In the genomic region with DNA sequence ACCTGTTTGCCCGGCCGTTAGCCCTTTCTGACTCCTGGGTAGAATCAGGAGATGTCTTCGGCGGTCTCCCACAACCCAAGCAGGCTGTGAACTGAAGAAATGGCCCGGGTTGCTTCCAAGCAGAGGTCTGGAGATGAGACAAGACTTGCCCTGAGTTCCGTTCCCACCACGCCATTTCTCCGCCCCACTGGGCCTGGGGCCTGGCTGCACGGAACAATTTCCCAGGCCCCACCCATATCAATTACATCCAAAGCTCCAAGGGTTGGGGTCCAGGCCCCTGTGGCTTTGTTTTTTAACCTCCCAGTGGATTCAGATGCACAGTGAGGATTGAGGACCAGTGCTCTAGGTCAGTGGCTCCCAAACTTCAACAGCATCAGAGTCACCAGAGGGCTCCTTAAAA, we compare ENCODE assay signal across 7 cellular contexts.
"Had no signal": no experiment of that assay in that cellular context is flagged by ENCODE, and none has a peak within 500 bp of the region (broad histone marks: within the 10 kb centered on the region; RNA-seq: fewer than 3 reads in every experiment).

No MANE protein-coding gene starts in this region.

- H3K27ac ChIP-seq: HL-60, KMS-11 had no signal

- DNase-seq: IMR-90, KBM-7, KG1 had no signal

- FAIRE-seq: HTR-8/SVneo, K562 had no signal

- H3K4me3 ChIP-seq: K562 had no signal

- H3K4me2 ChIP-seq: KMS-11 had no signal

- H3K9ac ChIP-seq: KMS-11 had no signal

- ATAC-seq: K562 had no signal
